ENCODE assay signal across 8 cellular contexts in genomic region chr15:30392766-30393663, GRCh38. TPM values are rescaled to one million over a fixed set of nuclear protein-coding genes. Genes with fewer than 3 reads are reported as not detected.
A peak's percentile ranks its signal among the peaks of the same experiment; 100 is the strongest.
DNase-seq lines count a peak whose midpoint lies in the region; ATAC-seq and TF ChIP-seq lines count a peak whose summit lies in the region.
"Not testable (repeated sequence)": the region's sequence is repeated elsewhere in the genome, so short reads cannot be mapped to it uniquely, and the experiment has no call there.

CHRFAM7A (minus strand) TSS chr15:30393540; CDS start chr15:30383351, 10,189 bp downstream.

- not testable (repeated sequence) for H3K27me3 ChIP-seq in GM23338 (ENCODE audit: insufficient read depth); RWPE2 (ENCODE audit: insufficient read depth, poor library complexity, severe bottlenecking); right cardiac atrium (ENCODE audit: control insufficient read depth, insufficient read depth); psoas muscle (ENCODE audit: insufficient read depth in 3 of 3, low read length in 2 of 3); upper lobe of left lung

- not testable (repeated sequence) for TF ChIP-seq POLR2A in upper lobe of left lung (IDR thresholded peaks at IDR 0.05)

- peak; percentile 92 for ATAC-seq in GM23338
- ATAC-seq in RWPE2 (ENCODE audit: low read depth) = peak; percentile 72
- ATAC-seq in activated CD8-positive, alpha-beta memory T cell treated with anti-CD3 and anti-CD28 coated beads, Interleukin-2, amount 10 ng/mL, durations not matched to agents 7 days and 5 days = peak; percentile 71
- ATAC-seq in central memory CD8-positive, alpha-beta T cell (replicated peaks; ENCODE audit: extremely low read depth, poor library complexity, severe bottlenecking) = peak; percentile 71
- peak; percentile 69 to 78 for ATAC-seq in right cardiac atrium
- peak; percentile 80 for ATAC-seq in memory B cell (ENCODE audit: low read depth)
- peak in 2 of 4 donors; percentile 19 to 42 for ATAC-seq in psoas muscle
- peak; percentile 63 to 90 for ATAC-seq in upper lobe of left lung (ENCODE audit: low FRiP score in 2 of 2)

- intact Hi-C loops in right cardiac atrium (cut with DNase I); psoas muscle (cut with DNase I): not testable (repeated sequence)

- WGBS in right cardiac atrium = under 1% methylated on average over 12 of the region's 74 CpGs
- 1% methylated on average over 10 of the region's 74 CpGs; no CpG with 5 or more reads in 2 of the 3 donors for WGBS in psoas muscle, 3 donors
- no CpG with 5 or more reads among the region's 74 CpGs for WGBS in upper lobe of left lung, 2 donors

- H3K27ac Mint-ChIP-seq in GM23338; activated CD8-positive, alpha-beta memory T cell treated with anti-CD3 and anti-CD28 coated beads, Interleukin-2, amount 10 ng/mL, durations not matched to agents 7 days and 5 days; central memory CD8-positive, alpha-beta T cell (ENCODE audit: low read depth); memory B cell: not testable (repeated sequence)

- not testable (repeated sequence) for H3K4me1 Mint-ChIP-seq in GM23338; activated CD8-positive, alpha-beta memory T cell treated with anti-CD3 and anti-CD28 coated beads, Interleukin-2, amount 10 ng/mL, durations not matched to agents 7 days and 5 days; central memory CD8-positive, alpha-beta T cell; memory B cell

- not testable (repeated sequence) for DNase-seq in GM23338 (ENCODE audit: low spot score); RWPE2 (ENCODE audit: low spot score); activated CD8-positive, alpha-beta memory T cell treated with anti-CD3 and anti-CD28 coated beads, Interleukin-2, amount 10 ng/mL, durations not matched to agents 7 days and 5 days; central memory CD8-positive, alpha-beta T cell (ENCODE audit: low spot score in 2 of 2); right cardiac atrium; memory B cell (ENCODE audit: low spot score in 2 of 2); psoas muscle; upper lobe of left lung

- H3K9me3 ChIP-seq in RWPE2 (ENCODE audit: severe bottlenecking); right cardiac atrium (ENCODE audit: control insufficient read depth, low read length); psoas muscle; upper lobe of left lung: not testable (repeated sequence)

- H3K27ac ChIP-seq in GM23338 (ENCODE audit: low read depth); RWPE2 (ENCODE audit: poor library complexity, severe bottlenecking); right cardiac atrium (ENCODE audit: low read length); psoas muscle; upper lobe of left lung: not testable (repeated sequence)

- not testable (repeated sequence) for TF ChIP-seq CTCF in GM23338 (conservative IDR thresholded peaks at IDR 0.05; ENCODE audit: low read depth in 2 of 2); RWPE2 (IDR thresholded peaks at IDR 0.05; ENCODE audit: poor library complexity, severe bottlenecking); psoas muscle (IDR thresholded peaks at IDR 0.05); upper lobe of left lung (IDR thresholded peaks at IDR 0.05)

- not testable (repeated sequence) for H3K4me2 ChIP-seq in GM23338

- TF ChIP-seq EP300 in upper lobe of left lung (IDR thresholded peaks at IDR 0.05) = not testable (repeated sequence)

- H4K20me1 ChIP-seq in GM23338 (replicated peaks; ENCODE audit: insufficient read depth) = not testable (repeated sequence)

- H3K27me3 Mint-ChIP-seq in GM23338 (ENCODE audit: insufficient read depth, low read depth, poor library complexity); activated CD8-positive, alpha-beta memory T cell treated with anti-CD3 and anti-CD28 coated beads, Interleukin-2, amount 10 ng/mL, durations not matched to agents 7 days and 5 days; central memory CD8-positive, alpha-beta T cell; memory B cell: not testable (repeated sequence)

- CTCF ChIA-PET in activated CD8-positive, alpha-beta memory T cell treated with anti-CD3 and anti-CD28 coated beads, Interleukin-2, amount 10 ng/mL, durations not matched to agents 7 days and 5 days (lab: Charles Lee) = not testable (repeated sequence)

- H3K4me1 ChIP-seq in GM23338 (ENCODE audit: insufficient read depth); RWPE2 (ENCODE audit: insufficient read depth, poor library complexity, severe bottlenecking); right cardiac atrium (ENCODE audit: control insufficient read depth, insufficient read depth, low read length); psoas muscle; upper lobe of left lung: not testable (repeated sequence)

- H3K36me3 Mint-ChIP-seq in GM23338 (ENCODE audit: low read depth); activated CD8-positive, alpha-beta memory T cell treated with anti-CD3 and anti-CD28 coated beads, Interleukin-2, amount 10 ng/mL, durations not matched to agents 7 days and 5 days; central memory CD8-positive, alpha-beta T cell (ENCODE audit: insufficient read depth); memory B cell: not testable (repeated sequence)

- H3K79me2 ChIP-seq in GM23338 (replicated peaks; ENCODE audit: insufficient read depth) = not testable (repeated sequence)

- H3K4me3 Mint-ChIP-seq in GM23338; activated CD8-positive, alpha-beta memory T cell treated with anti-CD3 and anti-CD28 coated beads, Interleukin-2, amount 10 ng/mL, durations not matched to agents 7 days and 5 days; central memory CD8-positive, alpha-beta T cell; memory B cell: not testable (repeated sequence)

- not testable (repeated sequence) for H3K9me2 ChIP-seq in GM23338 (ENCODE audit: insufficient read depth)

- H3F3A ChIP-seq in GM23338 (replicated peaks; ENCODE audit: low read depth) = not testable (repeated sequence)

- not testable (repeated sequence) for H3K36me3 ChIP-seq in GM23338 (ENCODE audit: insufficient read depth); RWPE2 (ENCODE audit: low read depth); psoas muscle (ENCODE audit: insufficient read depth in 1 of 2, low read depth in 1 of 2); upper lobe of left lung

- not testable (repeated sequence) for H3K9me3 Mint-ChIP-seq in GM23338; activated CD8-positive, alpha-beta memory T cell treated with anti-CD3 and anti-CD28 coated beads, Interleukin-2, amount 10 ng/mL, durations not matched to agents 7 days and 5 days (ENCODE audit: low read depth); central memory CD8-positive, alpha-beta T cell; memory B cell

- not testable (repeated sequence) for H3K4me3 ChIP-seq in GM23338; RWPE2 (ENCODE audit: severe bottlenecking); right cardiac atrium (ENCODE audit: low read length); upper lobe of left lung
- peak within 1 kb of the TSS; percentile 48 for H3K4me3 ChIP-seq in psoas muscle

- H2AFZ ChIP-seq in GM23338 = not testable (repeated sequence)

RNA-seq across cellular contexts. Expression of gene CHRFAM7A, which starts in this region (rescaled TPM):
- 2.5 and 2.9 TPM in 2 replicates for total RNA-seq in GM23338 (2014; rRNA removed; shearing (Covaris generic))
- polyA plus RNA-seq in GM23338 (2016; fragmentation: Nextera tagmentation; extraction: Ambion mirVana) (0.99 and 1.4 TPM in 2 replicates), right cardiac atrium (1.3 TPM), psoas muscle (under 1 TPM; 0.22 to 0.32 (median 0.31) TPM)
- total RNA-seq in activated CD8-positive, alpha-beta memory T cell treated with anti-CD3 and anti-CD28 coated beads, Interleukin-2, amount 10 ng/mL, durations not matched to agents 7 days and 5 days = 1 to 10 TPM in 1 of 2 experiments, under 1 TPM in 1; 0.73 to 2.1 TPM
- total RNA-seq in right cardiac atrium (1 to 10 TPM; 1.2 to 4.9 (median 1.9) TPM), psoas muscle (under 1 TPM in 2 of 4 donors, not detected in 2; 0.13 to 0.43 TPM), upper lobe of left lung (10 to 100 TPM in 1 of 6 donors, 1 to 10 TPM in 5; 1.6 to 19.9 (median 4.3) TPM)
